In the genomic region with DNA sequence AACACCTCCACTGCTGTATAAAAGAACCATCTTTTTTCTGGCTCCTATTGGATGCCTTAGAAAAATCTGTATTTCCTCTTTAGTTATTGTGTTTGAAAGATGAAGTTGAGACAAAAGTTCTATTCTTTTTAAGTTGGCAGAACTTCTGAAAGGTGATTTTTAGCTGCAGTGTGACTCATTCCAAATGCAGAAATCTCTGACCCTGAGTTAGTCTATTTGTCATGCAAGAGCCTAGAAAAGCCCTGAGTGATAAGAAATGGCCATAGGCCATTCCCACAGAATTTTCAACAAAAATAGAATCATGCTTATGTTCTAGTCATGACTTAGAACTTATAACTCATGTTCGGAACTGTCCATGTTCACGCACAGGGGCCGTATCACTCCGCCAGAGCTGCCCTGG, we compare ENCODE assay signal across 24 cellular contexts.
DNase-seq lines count a peak whose midpoint lies in the region; TF ChIP-seq lines count a peak whose summit lies in the region.
"Had no signal": no experiment of that assay in that cellular context is flagged by ENCODE, and none has a peak within 500 bp of the region (broad histone marks: within the 10 kb centered on the region; RNA-seq: fewer than 3 reads in every experiment).

No MANE protein-coding gene starts in this region.

- no peaks in the 10 kb centered on the region for H3K27me3 ChIP-seq in Karpas-422 (ENCODE audit: low read length)
- H3K27me3 ChIP-seq: esophagus muscularis mucosa had no signal

- H3K27ac ChIP-seq in Karpas-422 (ENCODE audit: low read length), result no peak overlapping the region
- H3K27ac ChIP-seq: esophagus muscularis mucosa, HL-60 had no signal

- peaks cover 25% of the 10 kb centered on the region for H3K4me1 ChIP-seq in Karpas-422 (ENCODE audit: low read length)

- DNase-seq in Karpas-422, result no peak
- peak; percentile 79 for DNase-seq in amniotic epithelial cell (ENCODE audit: low read depth)
- peak; percentile 55 for DNase-seq in fibroblast of mammary gland (ENCODE audit: low read depth)
- DNase-seq in DMS 273 (lab: John Stamatoyannopoulos, UW; ENCODE audit: unreplicated experiment), result no peak
- no peak for DNase-seq in NCI-H1417 treated with DMSO at 0.1 percent for 48 hours (lab: John Stamatoyannopoulos, UW)
- no peak for DNase-seq in cerebellum (ENCODE audit: low spot score)
- no peak for DNase-seq in lower leg skin (ENCODE audit: low spot score in 2 of 2)
- DNase-seq: activated naive CD4-positive, alpha-beta T cell; activated T-cell treated with anti-CD3 and anti-CD28 coated beads, Interleukin-2, amount 50 U/mL, for 1 hour; CD8-positive, alpha-beta T cell; cerebellar nuclear complex; effector CD4-positive, alpha-beta T cell; left cardiac atrium; mesendoderm; naive B cell; NCI-H1417; NCI-H2107; NCI-H510A treated with DMSO at 0.1 percent for 48 hours; stimulated activated CD4-positive, alpha-beta T cell treated with anti-CD3 and anti-CD28 coated beads, Interleukin-4, amount 100 ng/mL, for 24 hours; stimulated activated naive CD4-positive, alpha-beta T cell treated with Interleukin-2 at 50 U/mL for 16 hours; SW 1271 had no signal

- H3K36me3 ChIP-seq in Karpas-422 (ENCODE audit: insufficient read depth, low read length), result no peaks in the 10 kb centered on the region
- H3K36me3 ChIP-seq: esophagus muscularis mucosa had no signal

- 76 to 81% methylated on average over 4 of the region's 4 CpGs for WGBS in lower leg skin, 2 donors

- H2AFZ ChIP-seq in Karpas-422 (ENCODE audit: low read length), result no peak overlapping the region

- H3K4me3 ChIP-seq in Karpas-422 (ENCODE audit: low read length) (no peak overlapping the region), fibroblast of mammary gland (ENCODE audit: control insufficient read depth, low read depth, low read length) (no peak overlapping the region), lower leg skin (ENCODE audit: low read depth, poor library complexity, severe bottlenecking) (no peak overlapping the region)
- H3K4me3 ChIP-seq: esophagus muscularis mucosa, GM12878 had no signal

- H3K4me2 ChIP-seq in Karpas-422 (ENCODE audit: low read depth, low read length, poor library complexity, severe bottlenecking), result peak overlapping the region; percentile 10

- TF ChIP-seq POLR2A in lower leg skin (IDR thresholded peaks at IDR 0.05), result no peak

- H4K20me1 ChIP-seq in Karpas-422 (ENCODE audit: insufficient read depth, low read depth, low read length), result no peaks in the 10 kb centered on the region

- TF ChIP-seq CTCF in fibroblast of mammary gland (conservative IDR thresholded peaks at IDR 0.05; ENCODE audit: control insufficient read depth, insufficient read depth, low read depth, low read length) (no peak), lower leg skin (IDR thresholded peaks at IDR 0.05) (no peak)

- no peaks in the 10 kb centered on the region for H3K79me2 ChIP-seq in Karpas-422 (ENCODE audit: low read length)

- no peak overlapping the region for H3K9ac ChIP-seq in Karpas-422 (ENCODE audit: low read length)

- H3K9me3 ChIP-seq in Karpas-422 (ENCODE audit: low read length), result no peaks in the 10 kb centered on the region
- H3K9me3 ChIP-seq: esophagus muscularis mucosa had no signal

- H3K9me2 ChIP-seq in Karpas-422 (replicated peaks; ENCODE audit: insufficient read depth, low read length), result no peaks in the 10 kb centered on the region

- intact Hi-C loops in lower leg skin (cut with DNase I; ENCODE audit: low total_unique reads), result no loop called here

Comparison
In these comparisons a context has a peak if more than half of its experiments do, and no peak if none do; other contexts are left out.
1. DNase-seq: peak in amniotic epithelial cell (single experiment) and fibroblast of mammary gland (single experiment); none in Karpas-422 (single experiment), DMS 273 (single experiment), NCI-H1417 treated with DMSO at 0.1 percent for 48 hours (single experiment), cerebellum (single experiment) and lower leg skin (0 of 2).